Comparison of ENCODE assay signal across 8 cellular contexts in genomic region chr1:224995602-224996001, GRCh38.
"Had no signal": no experiment of that assay in that cellular context is flagged by ENCODE, and none has a peak within 500 bp of the region (broad histone marks: within the 10 kb centered on the region; RNA-seq: fewer than 3 reads in every experiment).

No MANE protein-coding gene starts in this region.

- H3K9ac ChIP-seq: GM23248 had no signal

- H3K27me3 Mint-ChIP-seq: IgD-negative memory B cell had no signal

- H3K27ac ChIP-seq: GM23248 had no signal

- H3K9me3 ChIP-seq: HAP-1 had no signal

- H3K36me3 ChIP-seq: HAP-1 had no signal

- H3K36me3 Mint-ChIP-seq: IgD-negative memory B cell had no signal

- H3K4me1 Mint-ChIP-seq: IgD-negative memory B cell had no signal

- FAIRE-seq: HTR-8/SVneo had no signal

- H3K4me3 Mint-ChIP-seq: HFFc6, IgD-negative memory B cell had no signal

- DNase-seq: GOT3, H7, HFFc6, KG1 had no signal

- H3K4me1 ChIP-seq: HAP-1 had no signal

- H3K27ac Mint-ChIP-seq: HFFc6, IgD-negative memory B cell had no signal

- H2AFZ ChIP-seq: GM23248 had no signal

- H3K4me3 ChIP-seq: GM23248, HAP-1 had no signal
